2 cellular contexts compared by ENCODE assay signal in the genomic region with DNA sequence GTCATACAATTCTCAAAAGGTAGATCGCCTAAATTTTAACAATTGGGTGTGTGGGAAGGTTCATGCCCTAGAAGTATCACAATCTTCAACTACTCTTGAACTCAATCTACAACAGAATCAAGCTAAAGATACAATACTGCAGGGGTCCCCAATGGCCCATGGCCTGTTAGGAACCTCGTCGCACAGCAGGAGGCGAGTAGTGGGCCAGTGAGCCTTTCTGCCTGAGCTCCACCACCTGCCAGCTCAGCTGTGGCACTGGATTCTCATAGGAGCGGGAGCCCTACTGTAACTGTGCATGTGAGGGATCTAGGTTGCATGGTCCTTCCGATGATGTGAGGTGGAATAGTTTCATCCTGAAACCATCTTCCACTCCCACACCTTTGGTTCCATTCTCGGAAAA.
TF ChIP-seq lines count a peak whose summit lies in the region.

No MANE protein-coding gene starts in this region.

TF ChIP-seq in GM23338, 12 proteins besides CTCF, POLR2A, EP300 and RAD21:
- TF ChIP-seq, protein P1, sequence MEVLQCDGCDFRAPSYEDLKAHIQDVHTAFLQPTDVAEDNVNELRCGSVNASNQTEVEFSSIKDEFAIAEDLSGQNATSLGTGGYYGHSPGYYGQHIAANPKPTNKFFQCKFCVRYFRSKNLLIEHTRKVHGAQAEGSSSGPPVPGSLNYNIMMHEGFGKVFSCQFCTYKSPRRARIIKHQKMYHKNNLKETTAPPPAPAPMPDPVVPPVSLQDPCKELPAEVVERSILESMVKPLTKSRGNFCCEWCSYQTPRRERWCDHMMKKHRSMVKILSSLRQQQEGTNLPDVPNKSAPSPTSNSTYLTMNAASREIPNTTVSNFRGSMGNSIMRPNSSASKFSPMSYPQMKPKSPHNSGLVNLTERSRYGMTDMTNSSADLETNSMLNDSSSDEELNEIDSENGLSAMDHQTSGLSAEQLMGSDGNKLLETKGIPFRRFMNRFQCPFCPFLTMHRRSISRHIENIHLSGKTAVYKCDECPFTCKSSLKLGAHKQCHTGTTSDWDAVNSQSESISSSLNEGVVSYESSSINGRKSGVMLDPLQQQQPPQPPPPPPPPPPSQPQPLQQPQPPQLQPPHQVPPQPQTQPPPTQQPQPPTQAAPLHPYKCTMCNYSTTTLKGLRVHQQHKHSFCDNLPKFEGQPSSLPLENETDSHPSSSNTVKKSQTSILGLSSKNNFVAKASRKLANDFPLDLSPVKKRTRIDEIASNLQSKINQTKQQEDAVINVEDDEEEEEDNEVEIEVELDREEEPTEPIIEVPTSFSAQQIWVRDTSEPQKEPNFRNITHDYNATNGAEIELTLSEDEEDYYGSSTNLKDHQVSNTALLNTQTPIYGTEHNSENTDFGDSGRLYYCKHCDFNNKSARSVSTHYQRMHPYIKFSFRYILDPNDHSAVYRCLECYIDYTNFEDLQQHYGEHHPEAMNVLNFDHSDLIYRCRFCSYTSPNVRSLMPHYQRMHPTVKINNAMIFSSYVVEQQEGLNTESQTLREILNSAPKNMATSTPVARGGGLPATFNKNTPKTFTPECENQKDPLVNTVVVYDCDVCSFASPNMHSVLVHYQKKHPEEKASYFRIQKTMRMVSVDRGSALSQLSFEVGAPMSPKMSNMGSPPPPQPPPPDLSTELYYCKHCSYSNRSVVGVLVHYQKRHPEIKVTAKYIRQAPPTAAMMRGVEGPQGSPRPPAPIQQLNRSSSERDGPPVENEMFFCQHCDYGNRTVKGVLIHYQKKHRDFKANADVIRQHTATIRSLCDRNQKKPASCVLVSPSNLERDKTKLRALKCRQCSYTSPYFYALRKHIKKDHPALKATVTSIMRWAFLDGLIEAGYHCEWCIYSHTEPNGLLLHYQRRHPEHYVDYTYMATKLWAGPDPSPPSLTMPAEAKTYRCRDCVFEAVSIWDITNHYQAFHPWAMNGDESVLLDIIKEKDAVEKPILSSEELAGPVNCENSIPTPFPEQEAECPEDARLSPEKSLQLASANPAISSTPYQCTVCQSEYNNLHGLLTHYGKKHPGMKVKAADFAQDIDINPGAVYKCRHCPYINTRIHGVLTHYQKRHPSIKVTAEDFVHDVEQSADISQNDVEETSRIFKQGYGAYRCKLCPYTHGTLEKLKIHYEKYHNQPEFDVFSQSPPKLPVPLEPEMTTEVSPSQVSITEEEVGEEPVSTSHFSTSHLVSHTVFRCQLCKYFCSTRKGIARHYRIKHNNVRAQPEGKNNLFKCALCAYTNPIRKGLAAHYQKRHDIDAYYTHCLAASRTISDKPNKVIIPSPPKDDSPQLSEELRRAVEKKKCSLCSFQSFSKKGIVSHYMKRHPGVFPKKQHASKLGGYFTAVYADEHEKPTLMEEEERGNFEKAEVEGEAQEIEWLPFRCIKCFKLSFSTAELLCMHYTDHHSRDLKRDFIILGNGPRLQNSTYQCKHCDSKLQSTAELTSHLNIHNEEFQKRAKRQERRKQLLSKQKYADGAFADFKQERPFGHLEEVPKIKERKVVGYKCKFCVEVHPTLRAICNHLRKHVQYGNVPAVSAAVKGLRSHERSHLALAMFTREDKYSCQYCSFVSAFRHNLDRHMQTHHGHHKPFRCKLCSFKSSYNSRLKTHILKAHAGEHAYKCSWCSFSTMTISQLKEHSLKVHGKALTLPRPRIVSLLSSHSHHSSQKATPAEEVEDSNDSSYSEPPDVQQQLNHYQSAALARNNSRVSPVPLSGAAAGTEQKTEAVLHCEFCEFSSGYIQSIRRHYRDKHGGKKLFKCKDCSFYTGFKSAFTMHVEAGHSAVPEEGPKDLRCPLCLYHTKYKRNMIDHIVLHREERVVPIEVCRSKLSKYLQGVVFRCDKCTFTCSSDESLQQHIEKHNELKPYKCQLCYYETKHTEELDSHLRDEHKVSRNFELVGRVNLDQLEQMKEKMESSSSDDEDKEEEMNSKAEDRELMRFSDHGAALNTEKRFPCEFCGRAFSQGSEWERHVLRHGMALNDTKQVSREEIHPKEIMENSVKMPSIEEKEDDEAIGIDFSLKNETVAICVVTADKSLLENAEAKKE (CRISPR knock-in tag; IDR thresholded peaks at IDR 0.05): no peak
- TF ChIP-seq CREB1 (CRISPR knock-in tag; IDR thresholded peaks at IDR 0.05; ENCODE audit: low read depth): no peak
- no peak for TF ChIP-seq EZH2phosphoT487 (IDR thresholded peaks at IDR 0.05; ENCODE audit: unreplicated experiment)
- TF ChIP-seq JUNB (IDR thresholded peaks at IDR 0.05; ENCODE audit: unreplicated experiment): no peak
- TF ChIP-seq, protein P2, sequence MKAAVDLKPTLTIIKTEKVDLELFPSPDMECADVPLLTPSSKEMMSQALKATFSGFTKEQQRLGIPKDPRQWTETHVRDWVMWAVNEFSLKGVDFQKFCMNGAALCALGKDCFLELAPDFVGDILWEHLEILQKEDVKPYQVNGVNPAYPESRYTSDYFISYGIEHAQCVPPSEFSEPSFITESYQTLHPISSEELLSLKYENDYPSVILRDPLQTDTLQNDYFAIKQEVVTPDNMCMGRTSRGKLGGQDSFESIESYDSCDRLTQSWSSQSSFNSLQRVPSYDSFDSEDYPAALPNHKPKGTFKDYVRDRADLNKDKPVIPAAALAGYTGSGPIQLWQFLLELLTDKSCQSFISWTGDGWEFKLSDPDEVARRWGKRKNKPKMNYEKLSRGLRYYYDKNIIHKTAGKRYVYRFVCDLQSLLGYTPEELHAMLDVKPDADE (IDR thresholded peaks at IDR 0.05): no peak
- no peak for TF ChIP-seq ZNF114 (CRISPR knock-in tag; IDR thresholded peaks at IDR 0.05)

TF ChIP-seq in H1, 55 proteins besides CTCF, POLR2A, EP300 and RAD21:
- TF ChIP-seq TCF12 (IDR thresholded peaks at IDR 0.05; ENCODE audit: low read depth, low read length): peak; percentile 93; the same call in 1 of the 2 replicates
- TF ChIP-seq HDAC6 (IDR thresholded peaks at IDR 0.05; ENCODE audit: low read depth, low read length): no peak
- 0 out of 4 replicates have a peak, but pooled peaks of 1 of the 2 experiments have one; percentile 36 for TF ChIP-seq HDAC2 (IDR thresholded peaks at IDR 0.05; ENCODE audit: borderline replicate concordance in 1 of 2, low read depth in 2 of 2, low read length in 2 of 2)
- no peak for TF ChIP-seq BCL11A (IDR thresholded peaks at IDR 0.05; ENCODE audit: low read depth in 2 of 2, low read length in 2 of 2)
- TF ChIP-seq, protein P3, sequence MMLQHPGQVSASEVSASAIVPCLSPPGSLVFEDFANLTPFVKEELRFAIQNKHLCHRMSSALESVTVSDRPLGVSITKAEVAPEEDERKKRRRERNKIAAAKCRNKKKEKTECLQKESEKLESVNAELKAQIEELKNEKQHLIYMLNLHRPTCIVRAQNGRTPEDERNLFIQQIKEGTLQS (IDR thresholded peaks at IDR 0.05; ENCODE audit: insufficient read depth, low read depth, low read length): no peak
- TF ChIP-seq EGR1 (IDR thresholded peaks at IDR 0.05; ENCODE audit: borderline replicate concordance, low read depth, low read length): no peak
- TF ChIP-seq NANOG (IDR thresholded peaks at IDR 0.05; ENCODE audit: insufficient read depth, low read depth, low read length, poor library complexity, severe bottlenecking): peak; percentile 66
- no peak for TF ChIP-seq CTBP2 (IDR thresholded peaks at IDR 0.05; ENCODE audit: borderline replicate concordance, insufficient read depth, insufficient read length, low read length)
- peak; percentile 88 for TF ChIP-seq POLR2AphosphoS5 (IDR thresholded peaks at IDR 0.05; ENCODE audit: low read depth, low read length)
- TF ChIP-seq RXRA (IDR thresholded peaks at IDR 0.05; ENCODE audit: insufficient read depth, low read depth, low read length): 0 out of 2 replicates have a peak, but pooled peaks have one; percentile 81
- TF ChIP-seq SIX5 (IDR thresholded peaks at IDR 0.05; ENCODE audit: low read depth, low read length): no peak
- TF ChIP-seq CBX5 (IDR thresholded peaks at IDR 0.05; ENCODE audit: low read depth, low read length): no peak
- TF ChIP-seq SP2 (IDR thresholded peaks at IDR 0.05; ENCODE audit: low read length): no peak
- TF ChIP-seq BACH1 (IDR thresholded peaks at IDR 0.05; ENCODE audit: low read length): no peak
- no peak for TF ChIP-seq RFX5 (IDR thresholded peaks at IDR 0.05; ENCODE audit: borderline replicate concordance, low read depth, low read length)
- TF ChIP-seq SIN3A (conservative IDR thresholded peaks at IDR 0.05 in 1 of 2, IDR thresholded peaks at IDR 0.05 in 1 of 2; ENCODE audit: low read depth in 1 of 2, low read length in 2 of 2): no peak
